In the genomic region with DNA sequence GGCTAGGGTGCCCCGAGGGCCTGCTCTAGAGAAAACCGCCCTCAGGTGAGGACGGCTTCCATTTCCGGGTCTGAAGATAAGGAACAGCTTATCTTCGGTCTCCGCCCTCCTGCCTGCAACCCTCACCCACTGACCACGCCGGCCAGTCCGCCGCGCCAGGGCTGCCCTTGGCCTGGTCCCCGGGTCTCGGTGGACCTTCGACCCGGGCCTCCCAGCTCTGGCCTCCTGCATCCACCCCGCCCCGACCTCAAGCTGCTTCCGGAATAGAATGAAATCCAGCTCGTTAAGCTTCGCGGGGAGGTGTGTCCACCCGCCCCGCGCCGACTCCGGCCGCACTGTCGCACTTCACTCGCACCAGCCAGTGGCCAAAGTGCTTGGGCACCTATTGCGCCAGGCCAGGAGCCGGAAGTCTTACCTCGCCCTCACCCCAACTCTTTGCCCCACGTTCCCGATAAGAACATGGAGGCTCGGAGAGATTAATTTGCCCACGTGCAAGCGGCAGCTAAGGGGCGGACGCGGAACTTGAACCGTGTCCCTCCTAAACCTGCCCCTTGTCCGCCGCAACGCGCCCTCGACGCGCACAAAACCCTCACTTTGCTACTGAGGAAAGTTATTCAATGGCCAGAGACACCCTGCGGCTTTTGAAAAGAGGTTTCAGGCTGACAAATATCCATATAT, we compare ENCODE assay signal across 8 cellular contexts. TPM values are rescaled to one million over a fixed set of nuclear protein-coding genes. Genes with fewer than 3 reads are reported as not detected.
DNase-seq lines count a peak whose midpoint lies in the region; ATAC-seq and TF ChIP-seq lines count a peak whose summit lies in the region.

No MANE protein-coding gene starts in this region.

- in situ Hi-C loops in T47D (cut with HindIII; ENCODE audit: low pct_unique_long_range_greater_than_20kb, low sequenced_read_pairs) = no loop called here

- H3K27ac ChIP-seq in cardiac muscle cell = peak overlapping the region; percentile 93
- peak overlapping the region; percentile 82 for H3K27ac ChIP-seq in psoas muscle

- H3K36me3 ChIP-seq in cardiac muscle cell = no peaks in the 10 kb centered on the region
- peaks cover 0 to 4% of the 10 kb centered on the region in 2 donors for H3K36me3 ChIP-seq in psoas muscle (ENCODE audit: insufficient read depth in 1 of 2, low read depth in 1 of 2)

- no TSS peak for BruUV-seq in MCF 10A (replicated peaks; lab: Mats Ljungman, UMichigan)

- intact Hi-C loops in MCF 10A (cut with micrococcal nuclease) (loop anchor here (5.0 kb wide), 1 partner anchor 462 kb away; no protein-coding TSS in a partner anchor), psoas muscle (cut with DNase I) (loop anchor here (5.0 kb wide), 2 partner anchors 97 to 172 kb away; a partner anchor contains a TSS)

- H3K4me1 ChIP-seq in cardiac muscle cell (ENCODE audit: low read depth) = peaks cover 50% of the 10 kb centered on the region
- H3K4me1 ChIP-seq in psoas muscle = peaks cover 26% of the 10 kb centered on the region

- no peak overlapping the region for H3K4me3 Mint-ChIP-seq in MCF 10A (ENCODE audit: unreplicated experiment)

- DNase-seq in T47D (ENCODE audit: low read depth in 1 of 2, low spot score in 1 of 2) = peak; percentile 44 to 50
- DNase-seq in MCF 10A (ENCODE audit: unreplicated experiment) = no peak
- peak; percentile 62 for DNase-seq in activated CD8-positive, alpha-beta memory T cell treated with anti-CD3 and anti-CD28 coated beads, Interleukin-2, amount 50 U/mL, for 48 hours
- DNase-seq in cardiac muscle cell (ENCODE audit: low read depth in 1 of 2, low spot score in 1 of 2) = peak; percentile 25 to 52
- DNase-seq in psoas muscle = peak; percentile 43 to 67
- DNase-seq in NCI-H2196 treated with DMSO at 0.1 percent for 48 hours (lab: John Stamatoyannopoulos, UW; ENCODE audit: unreplicated experiment) = no peak
- DNase-seq in mesenteric fat pad (ENCODE audit: low spot score) = no peak

- POLR2A ChIA-PET in MCF 10A (lab: Yijun Ruan, JAX) = interaction anchor here (5.7 kb wide), 1 partner anchor 103 kb away, joined by 68 read pairs; a partner anchor contains a TSS

- H3K9me3 ChIP-seq in cardiac muscle cell (ENCODE audit: low read depth) (no peaks in the 10 kb centered on the region), psoas muscle (no peaks in the 10 kb centered on the region)

- peak in 2 of 4 donors; percentile 12 to 22 for ATAC-seq in psoas muscle
- no peak for ATAC-seq in GM18520 (IDR thresholded peaks at IDR 0.05; ENCODE audit: unreplicated experiment)

- no peak for TF ChIP-seq CTCF in MCF 10A (IDR thresholded peaks at IDR 0.05; ENCODE audit: unreplicated experiment)
- no peak for TF ChIP-seq CTCF in cardiac muscle cell (IDR thresholded peaks at IDR 0.05; ENCODE audit: low read depth, low read length)
- no peak for TF ChIP-seq CTCF in psoas muscle (IDR thresholded peaks at IDR 0.05)

- 9 to 13% (median 10%) methylated on average over 49 of the region's 49 CpGs for WGBS in psoas muscle, 3 donors

- peaks cover 15% of the 10 kb centered on the region for H3K4me1 Mint-ChIP-seq in MCF 10A (ENCODE audit: insufficient read depth, unreplicated experiment)

- peak overlapping the region; percentile 84 for H3K4me3 ChIP-seq in cardiac muscle cell
- peak overlapping the region; percentile 78 for H3K4me3 ChIP-seq in psoas muscle

- H3K27ac Mint-ChIP-seq in MCF 10A (ENCODE audit: low read depth, unreplicated experiment) = no peak overlapping the region

- no peaks in the 10 kb centered on the region for H3K9me3 Mint-ChIP-seq in MCF 10A (ENCODE audit: unreplicated experiment)

- CTCF ChIA-PET in MCF 10A (lab: Yijun Ruan, JAX) = interaction anchor here (0.5 to 4.4 kb wide), 3 partner anchors 87 to 103 kb away, joined by 3 to 52 read pairs (median 40); a partner anchor contains a TSS

- H3K36me3 Mint-ChIP-seq in MCF 10A (ENCODE audit: insufficient read depth, unreplicated experiment) = peaks cover 15% of the 10 kb centered on the region

- H3K27me3 ChIP-seq in cardiac muscle cell = no peaks in the 10 kb centered on the region
- no peaks in the 10 kb centered on the region for H3K27me3 ChIP-seq in psoas muscle (ENCODE audit: insufficient read depth in 3 of 3, low read length in 2 of 3)

- H3K27me3 Mint-ChIP-seq in MCF 10A (ENCODE audit: insufficient read depth, unreplicated experiment) = no peaks in the 10 kb centered on the region

RNA-seq across cellular contexts. Expression of a gene that starts 0.7 kb away (rescaled TPM):
- total RNA-seq in MCF 10A (2022) (1.3 and 1.7 TPM in 2 replicates), cardiac muscle cell (391 and 473 TPM in 2 replicates), psoas muscle (1 to 10 TPM; 2.5 to 6.5 (median 4.4) TPM), mesenteric fat pad (23.2 TPM)
- polyA plus RNA-seq in cardiac muscle cell (317 and 388 TPM in 2 replicates), psoas muscle (1 to 10 TPM; 4.2 to 6.4 (median 5.9) TPM)

RNA-seq across cellular contexts. Expression of a gene that starts 23.6 kb away (rescaled TPM):
- 49.2 and 57.1 TPM in 2 replicates for total RNA-seq in MCF 10A (2022)
- 41.4 and 48.3 TPM in 2 replicates for total RNA-seq in cardiac muscle cell
- polyA plus RNA-seq in cardiac muscle cell = 40.2 and 60.8 TPM in 2 replicates
- 10 to 100 TPM; 10.1 to 26.0 (median 17.8) TPM for total RNA-seq in psoas muscle
- polyA plus RNA-seq in psoas muscle = 10 to 100 TPM; 17.0 to 30.7 (median 28.3) TPM
- total RNA-seq in mesenteric fat pad = 40.8 TPM

RNA-seq across cellular contexts. Expression of a gene that starts 24.3 kb away (rescaled TPM):
- 12.6 and 16.3 TPM in 2 replicates for total RNA-seq in MCF 10A (2022)
- total RNA-seq in cardiac muscle cell = 11.6 and 12.4 TPM in 2 replicates
- 12.3 and 13.3 TPM in 2 replicates for polyA plus RNA-seq in cardiac muscle cell
- 1 to 10 TPM; 5.3 to 8.8 (median 7.9) TPM for total RNA-seq in psoas muscle
- polyA plus RNA-seq in psoas muscle = 1 to 10 TPM; 2.0 to 6.6 (median 3.4) TPM
- 7.5 TPM for total RNA-seq in mesenteric fat pad

RNA-seq across cellular contexts. Expression of a gene that starts 53.9 kb away (rescaled TPM):
- total RNA-seq in MCF 10A (2022) (0.17 TPM in 1 of 2 replicates, not detected in the other), cardiac muscle cell (not detected in 2 replicates), psoas muscle (not detected), mesenteric fat pad (not detected)
- polyA plus RNA-seq in cardiac muscle cell (not detected in 2 replicates), psoas muscle (not detected)

Comparison
In these comparisons a context has a peak if more than half of its experiments do, and no peak if none do; other contexts are left out.
1. DNase-seq: peak in T47D (2 of 2), activated CD8-positive, alpha-beta memory T cell treated with anti-CD3 and anti-CD28 coated beads, Interleukin-2, amount 50 U/mL, for 48 hours (single experiment), cardiac muscle cell (2 of 2) and psoas muscle (2 of 2); none in MCF 10A (single experiment), NCI-H2196 treated with DMSO at 0.1 percent for 48 hours (single experiment) and mesenteric fat pad (single experiment).
2. RNA of a gene that starts 0.7 kb away (total RNA-seq): 391 to 473 TPM in cardiac muscle cell; 23.2 TPM in mesenteric fat pad (single experiment), 2.5 to 6.5 TPM in psoas muscle and 1.3 to 1.7 TPM in MCF 10A; every median in the first group is over 10 times any median in the second.